Comparison of ENCODE assay signal across 10 cellular contexts in the genomic region with DNA sequence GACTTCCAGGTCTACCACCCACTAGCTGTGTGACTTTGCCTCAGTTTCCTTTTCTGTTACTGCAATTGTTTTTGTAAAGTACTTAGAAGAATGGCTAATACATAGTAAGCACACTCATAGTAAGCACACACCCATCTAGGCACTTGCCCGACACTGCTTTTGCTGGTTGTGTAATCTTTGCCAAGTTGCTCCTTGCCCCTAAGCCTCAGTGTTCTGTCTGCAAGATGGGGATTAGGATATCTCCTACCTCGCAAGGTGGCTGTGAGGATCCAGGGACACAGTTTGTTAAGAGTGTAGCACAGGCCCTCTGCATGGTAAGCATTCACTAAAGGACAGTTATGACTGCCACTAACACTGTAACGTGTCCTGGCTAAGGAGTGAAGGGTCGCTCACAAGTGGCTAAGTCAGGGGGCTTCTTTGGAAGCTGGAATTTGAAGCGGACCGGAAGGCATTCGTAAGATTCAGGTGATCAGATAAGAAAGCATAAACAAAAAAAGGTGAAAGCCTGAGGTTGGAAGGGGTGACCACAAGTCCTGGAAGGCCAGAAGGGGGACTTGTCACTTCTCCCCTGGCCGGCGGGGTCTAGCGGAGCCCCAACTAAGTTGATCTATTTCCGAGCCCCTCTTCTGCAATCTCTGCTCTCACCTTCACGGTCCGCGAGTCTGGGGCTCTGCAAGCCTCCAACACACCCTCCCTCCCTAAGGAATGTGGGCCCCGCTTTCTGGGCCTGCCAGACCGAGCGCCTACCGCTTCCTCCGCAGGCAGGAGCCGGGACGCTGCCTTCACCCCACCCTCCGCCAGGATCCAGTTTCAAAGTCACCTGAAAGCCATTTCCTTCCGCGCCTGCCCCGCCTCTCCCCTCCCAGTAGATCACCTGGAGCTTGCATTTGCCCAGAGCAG. TPM values are rescaled to one million over a fixed set of nuclear protein-coding genes. Genes with fewer than 3 reads are reported as not detected.
A peak's percentile ranks its signal among the peaks of the same experiment; 100 is the strongest.
DNase-seq lines count a peak whose midpoint lies in the region; ATAC-seq and TF ChIP-seq lines count a peak whose summit lies in the region.
"Had no signal": no experiment of that assay in that cellular context is flagged by ENCODE, and none has a peak within 500 bp of the region (broad histone marks: within the 10 kb centered on the region; RNA-seq: fewer than 3 reads in every experiment).

No MANE protein-coding gene starts in this region.

- no peaks in the 10 kb centered on the region for H3K36me3 ChIP-seq in HUES6 (ENCODE audit: control insufficient read depth, insufficient read depth, low read length)
- H3K36me3 ChIP-seq in Peyer's patch = no peaks in the 10 kb centered on the region
- no peaks in the 10 kb centered on the region for H3K36me3 ChIP-seq in sigmoid colon
- no peaks in the 10 kb centered on the region for H3K36me3 ChIP-seq in WERI-Rb-1

- peak overlapping the region; percentile 2; the same call in 1 of the 2 replicates for H3K27ac ChIP-seq in HUES6 (ENCODE audit: low read depth, low read length)
- H3K27ac ChIP-seq in Peyer's patch = peak overlapping the region in 1 of 4 donors; percentile 46
- no peak overlapping the region for H3K27ac ChIP-seq in foreskin keratinocyte
- H3K27ac ChIP-seq in sigmoid colon = peak overlapping the region in 3 of 4 donors; percentile 92 to 95 (median 93)
- H3K27ac ChIP-seq in WERI-Rb-1 = no peak overlapping the region
- H3K27ac ChIP-seq: SK-N-MC had no signal

- no peak for TF ChIP-seq EP300 in sigmoid colon (IDR thresholded peaks at IDR 0.05)

- DNase-seq in Peyer's patch (peak in 2 of 3 donors; percentile 73 to 75), foreskin keratinocyte (peak in 1 of 2 donors; percentile 76), sigmoid colon (peak; percentile 64), WERI-Rb-1 (no peak)
- DNase-seq: effector CD8-positive, alpha-beta T cell; stimulated activated CD4-positive, alpha-beta T cell treated with anti-CD3 and anti-CD28 coated beads, Interleukin-2, amount 100 ng/mL, for 48 hours had no signal

- TF ChIP-seq POLR2A in Peyer's patch (IDR thresholded peaks at IDR 0.05) (peak in 1 of 2 donors; percentile 28), sigmoid colon (IDR thresholded peaks at IDR 0.05) (peak in 1 of 2 donors; percentile 53)

- H3K9me3 ChIP-seq in HUES6 (ENCODE audit: control insufficient read depth, insufficient read depth, low read depth, low read length) (no peaks in the 10 kb centered on the region), Peyer's patch (no peaks in the 10 kb centered on the region), sigmoid colon (no peaks in the 10 kb centered on the region), WERI-Rb-1 (ENCODE audit: severe bottlenecking) (no peaks in the 10 kb centered on the region)

- ATAC-seq in foreskin keratinocyte = peak; percentile 35
- ATAC-seq in GM21825 (IDR thresholded peaks at IDR 0.05; ENCODE audit: unreplicated experiment) = no peak
- no peak for ATAC-seq in GM18502 (IDR thresholded peaks at IDR 0.05; ENCODE audit: poor library complexity, unreplicated experiment)

- peak overlapping the region; percentile 81 for H3K9ac ChIP-seq in HUES6 (ENCODE audit: low read length)

- H3K4me3 ChIP-seq in HUES6 (ENCODE audit: low read depth, low read length) (peak overlapping the region; percentile 85), Peyer's patch (peak overlapping the region in 2 of 4 donors; percentile 18 to 95), sigmoid colon (peak overlapping the region in 1 of 4 donors; percentile 90), WERI-Rb-1 (ENCODE audit: low read depth, low read length) (no peak overlapping the region)

- H3K4me1 ChIP-seq in HUES6 (ENCODE audit: control insufficient read depth, insufficient read depth, low read length) (peaks cover 69% of the 10 kb centered on the region), Peyer's patch (peaks cover 6 to 52% (median 11%) of the 10 kb centered on the region in 4 donors), foreskin keratinocyte (peaks cover 25% of the 10 kb centered on the region), sigmoid colon (peaks cover 0 to 39% (median 35%) of the 10 kb centered on the region in 4 donors)

- H3K27me3 ChIP-seq in HUES6 (ENCODE audit: control insufficient read depth, insufficient read depth, low read length) (0 out of 2 replicates have a peak, but pooled peaks cover 7% of the 10 kb centered on the region), Peyer's patch (no peaks in the 10 kb centered on the region), foreskin keratinocyte (no peaks in the 10 kb centered on the region), sigmoid colon (no peaks in the 10 kb centered on the region), WERI-Rb-1 (ENCODE audit: insufficient read depth, low read depth, severe bottlenecking) (no peaks in the 10 kb centered on the region)

- intact Hi-C loops in sigmoid colon (cut with DNase I) = no loop called here

- TF ChIP-seq CTCF in Peyer's patch (IDR thresholded peaks at IDR 0.05) (no peak), foreskin keratinocyte (conservative IDR thresholded peaks at IDR 0.05) (no peak), sigmoid colon (IDR thresholded peaks at IDR 0.05) (no peak), WERI-Rb-1 (IDR thresholded peaks at IDR 0.05; ENCODE audit: low read depth, low read length) (no peak)

- 30 to 45% methylated on average over 25 of the region's 25 CpGs for whole genome bisulfite sequencing in sigmoid colon, 2 donors

RNA-seq across cellular contexts. Expression of gene PLEKHG3, which starts 1.5 kb away (rescaled TPM):
- total RNA-seq in Peyer's patch = 10 to 100 TPM; 18.2 to 45.5 (median 31.5) TPM
- total RNA-seq in foreskin keratinocyte = 84.7 and 99.7 TPM in 2 replicates
- polyA plus RNA-seq in foreskin keratinocyte = 41.3 and 47.0 TPM in 2 replicates
- 10 to 100 TPM; 34.4 to 67.9 (median 52.3) TPM for total RNA-seq in sigmoid colon
- polyA plus RNA-seq in sigmoid colon = 10 to 100 TPM; 16.9 to 26.8 (median 17.4) TPM

Comparison
In these comparisons a context has a peak if more than half of its experiments do, and no peak if none do; other contexts are left out.
1. H3K27ac ChIP-seq: peak in HUES6 (single experiment) and sigmoid colon (3 of 4); none in foreskin keratinocyte (single experiment) and WERI-Rb-1 (single experiment).